16 cellular contexts compared by ENCODE assay signal in genomic region chr2:70467831-70468810, GRCh38.
"Had no signal": no experiment of that assay in that cellular context is flagged by ENCODE, and none has a peak within 500 bp of the region (broad histone marks: within the 10 kb centered on the region; RNA-seq: fewer than 3 reads in every experiment).

No MANE protein-coding gene starts in this region.

- H3K4me3 Mint-ChIP-seq: activated CD8-positive, alpha-beta memory T cell treated with anti-CD3 and anti-CD28 coated beads, Interleukin-2, amount 10 ng/mL, durations not matched to agents 7 days and 5 days; activated T-cell treated with anti-CD3 and anti-CD28 coated beads, Interleukin-2, amount 50 U/mL, for 24 hours; endodermal cell; stimulated activated memory B cell treated with anti-CD40 and anti-IgM and Interleukin-4, amounts not matched to agents 10 μg/mL and 1 μg/mL and 100 μg/mL, for 72 hours had no signal

- H3K27me3 ChIP-seq: tibial nerve had no signal

- H3K36me3 ChIP-seq: gastroesophageal sphincter, heart right ventricle, tibial nerve, WERI-Rb-1 had no signal

- H3K27me3 Mint-ChIP-seq: activated T-cell treated with anti-CD3 and anti-CD28 coated beads, Interleukin-2, amount 50 U/mL, for 24 hours had no signal

- DNase-seq: activated CD4-positive, alpha-beta T cell treated with anti-CD3 and anti-CD28 coated beads, Interleukin-2, amount 50 U/mL, for 48 hours; activated naive CD4-positive, alpha-beta T cell treated with anti-CD3 and anti-CD28 coated beads, Interleukin-2, amount 50 U/mL, for 16 hours; activated T-cell treated with anti-CD3 and anti-CD28 coated beads, Interleukin-2, amount 50 U/mL, for 24 hours; endodermal cell; erythroblast; left cardiac atrium; naive thymus-derived CD4-positive, alpha-beta T cell; posterior cingulate gyrus; stimulated activated CD4-positive, alpha-beta T cell treated with anti-CD3 and anti-CD28 coated beads, Interleukin-2, amount 100 ng/mL, for 48 hours; T-helper 9 cell; WERI-Rb-1 had no signal

- H3K4me1 Mint-ChIP-seq: activated CD8-positive, alpha-beta memory T cell treated with anti-CD3 and anti-CD28 coated beads, Interleukin-2, amount 10 ng/mL, durations not matched to agents 7 days and 5 days had no signal

- ATAC-seq: activated CD8-positive, alpha-beta memory T cell treated with anti-CD3 and anti-CD28 coated beads, Interleukin-2, amount 10 ng/mL, durations not matched to agents 7 days and 5 days; gastroesophageal sphincter; naive thymus-derived CD4-positive, alpha-beta T cell; stimulated activated memory B cell treated with anti-CD40 and anti-IgM and Interleukin-4, amounts not matched to agents 10 μg/mL and 1 μg/mL and 100 μg/mL, for 72 hours had no signal

- H3K9me3 ChIP-seq: gastroesophageal sphincter, heart right ventricle, tibial nerve had no signal

- H3K36me3 Mint-ChIP-seq: activated CD8-positive, alpha-beta memory T cell treated with anti-CD3 and anti-CD28 coated beads, Interleukin-2, amount 10 ng/mL, durations not matched to agents 7 days and 5 days; stimulated activated memory B cell treated with anti-CD40 and anti-IgM and Interleukin-4, amounts not matched to agents 10 μg/mL and 1 μg/mL and 100 μg/mL, for 72 hours had no signal

- H3K27ac Mint-ChIP-seq: activated CD8-positive, alpha-beta memory T cell treated with anti-CD3 and anti-CD28 coated beads, Interleukin-2, amount 10 ng/mL, durations not matched to agents 7 days and 5 days; activated T-cell treated with anti-CD3 and anti-CD28 coated beads, Interleukin-2, amount 50 U/mL, for 24 hours; endodermal cell; stimulated activated memory B cell treated with anti-CD40 and anti-IgM and Interleukin-4, amounts not matched to agents 10 μg/mL and 1 μg/mL and 100 μg/mL, for 72 hours had no signal

- H3K4me3 ChIP-seq: gastroesophageal sphincter, heart right ventricle, tibial nerve had no signal

- H3K9me3 Mint-ChIP-seq: activated T-cell treated with anti-CD3 and anti-CD28 coated beads, Interleukin-2, amount 50 U/mL, for 24 hours; endodermal cell; stimulated activated memory B cell treated with anti-CD40 and anti-IgM and Interleukin-4, amounts not matched to agents 10 μg/mL and 1 μg/mL and 100 μg/mL, for 72 hours had no signal

- H3K4me1 ChIP-seq: gastroesophageal sphincter, tibial nerve had no signal
